Comparison of ENCODE assay signal across 15 cellular contexts in genomic region chr3:9942934-9943690, GRCh38. TPM values are rescaled to one million over a fixed set of nuclear protein-coding genes. Genes with fewer than 3 reads are reported as not detected.
"Had no signal": no experiment of that assay in that cellular context is flagged by ENCODE, and none has a peak within 500 bp of the region (broad histone marks: within the 10 kb centered on the region; RNA-seq: fewer than 3 reads in every experiment).

No MANE protein-coding gene starts in this region.

- ATAC-seq: effector memory CD8-positive, alpha-beta T cell; mucosa of descending colon; naive thymus-derived CD4-positive, alpha-beta T cell had no signal

- DNase-seq: activated CD4-positive, alpha-beta T cell treated with anti-CD3 and anti-CD28 coated beads, Interleukin-2, amount 10 ng/mL, durations not matched to agents 7 days and 5 days; activated CD4-positive, CD25-positive, alpha-beta regulatory T cell; activated naive CD8-positive, alpha-beta T cell treated with anti-CD3 and anti-CD28 coated beads for 36 hours; effector memory CD8-positive, alpha-beta T cell; foreskin melanocyte; left ventricle myocardium inferior; mucosa of descending colon; naive thymus-derived CD4-positive, alpha-beta T cell; stimulated activated CD4-positive, alpha-beta T cell treated with anti-CD3 and anti-CD28 coated beads, Interleukin-1b, Interleukin-23, amount 100 ng/mL, for 48 hours; SW 1271 had no signal

- H3K9me3 ChIP-seq: left ventricle myocardium inferior, mucosa of descending colon had no signal

- H3K4me1 ChIP-seq: parathyroid adenoma had no signal

- H3K4me3 ChIP-seq: left ventricle myocardium inferior, mucosa of descending colon had no signal

- H3K79me2 ChIP-seq: parathyroid adenoma had no signal

- H3K36me3 Mint-ChIP-seq: type B pancreatic cell had no signal

- H3K4me3 Mint-ChIP-seq: activated CD4-positive, alpha-beta T cell treated with anti-CD3 and anti-CD28 coated beads, Interleukin-2, amount 10 ng/mL, durations not matched to agents 7 days and 5 days; activated naive CD8-positive, alpha-beta T cell treated with anti-CD3 and anti-CD28 coated beads for 36 hours; dendritic cell treated with granulocyte-macrophage colony-stimulating factor and Interleukin-4, amounts not matched to agents 40 ng/mL and 50 ng/mL, for 4 days; effector memory CD8-positive, alpha-beta T cell; T-helper 2 cell treated with Interferon-gamma antibody and Interleukin-4, amounts not matched to agents 5 μg/mL and 100 μg/mL, for 36 hours had no signal

- H3K9me3 Mint-ChIP-seq: activated CD4-positive, alpha-beta T cell treated with anti-CD3 and anti-CD28 coated beads, Interleukin-2, amount 10 ng/mL, durations not matched to agents 7 days and 5 days; activated naive CD8-positive, alpha-beta T cell treated with anti-CD3 and anti-CD28 coated beads for 36 hours; dendritic cell treated with granulocyte-macrophage colony-stimulating factor and Interleukin-4, amounts not matched to agents 40 ng/mL and 50 ng/mL, for 4 days; effector memory CD8-positive, alpha-beta T cell; naive thymus-derived CD4-positive, alpha-beta T cell; T-helper 2 cell treated with Interferon-gamma antibody and Interleukin-4, amounts not matched to agents 5 μg/mL and 100 μg/mL, for 36 hours; type B pancreatic cell had no signal

- H3K4me1 Mint-ChIP-seq: activated naive CD8-positive, alpha-beta T cell treated with anti-CD3 and anti-CD28 coated beads for 36 hours had no signal

- H3K9ac ChIP-seq: parathyroid adenoma had no signal

- H3K27ac Mint-ChIP-seq: activated CD4-positive, alpha-beta T cell treated with anti-CD3 and anti-CD28 coated beads, Interleukin-2, amount 10 ng/mL, durations not matched to agents 7 days and 5 days; activated naive CD8-positive, alpha-beta T cell treated with anti-CD3 and anti-CD28 coated beads for 36 hours; dendritic cell treated with granulocyte-macrophage colony-stimulating factor and Interleukin-4, amounts not matched to agents 40 ng/mL and 50 ng/mL, for 4 days; type B pancreatic cell had no signal

- H3K27me3 Mint-ChIP-seq: activated CD4-positive, alpha-beta T cell treated with anti-CD3 and anti-CD28 coated beads, Interleukin-2, amount 10 ng/mL, durations not matched to agents 7 days and 5 days; activated naive CD8-positive, alpha-beta T cell treated with anti-CD3 and anti-CD28 coated beads for 36 hours; effector memory CD8-positive, alpha-beta T cell; naive thymus-derived CD4-positive, alpha-beta T cell; type B pancreatic cell had no signal

- H3K27ac ChIP-seq: epithelial cell of prostate, left ventricle myocardium inferior, parathyroid adenoma had no signal

RNA-seq across cellular contexts. Expression of gene IL17RE, which starts 40.5 kb away (rescaled TPM):
- polyA plus RNA-seq: naive thymus-derived CD4-positive, alpha-beta T cell had no signal
